In the genomic region with DNA sequence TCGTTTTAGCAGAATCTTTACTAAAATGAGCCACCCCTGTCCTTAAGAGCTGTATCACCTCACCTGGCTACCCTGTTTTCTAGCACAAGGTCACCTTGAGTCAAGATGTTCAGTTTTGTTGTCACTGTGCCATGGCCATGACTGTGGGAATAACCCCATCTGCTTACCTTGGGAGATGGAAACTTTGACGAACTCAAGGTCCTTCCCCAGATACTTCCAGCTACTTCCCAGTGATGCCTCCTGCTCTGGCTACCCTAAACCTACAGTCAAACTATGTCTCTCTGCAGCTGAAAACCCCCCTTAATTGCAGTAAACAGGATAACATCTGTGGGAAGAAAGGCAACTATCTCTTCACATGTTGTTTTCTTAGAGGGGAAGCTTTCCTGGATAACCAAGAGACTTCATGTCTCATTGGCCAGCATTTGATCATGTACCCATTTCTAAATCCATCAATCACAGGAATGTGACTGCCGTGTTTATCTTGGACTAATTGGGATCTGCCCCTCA, we compare ENCODE assay signal across 18 cellular contexts.
DNase-seq lines count a peak whose midpoint lies in the region; ATAC-seq and TF ChIP-seq lines count a peak whose summit lies in the region.
"Had no signal": no experiment of that assay in that cellular context is flagged by ENCODE, and none has a peak within 500 bp of the region (broad histone marks: within the 10 kb centered on the region; RNA-seq: fewer than 3 reads in every experiment).

No MANE protein-coding gene starts in this region.

- no peak for TF ChIP-seq EP300 in esophagus muscularis mucosa (IDR thresholded peaks at IDR 0.05)

- H3K9me3 ChIP-seq in esophagus muscularis mucosa (no peaks in the 10 kb centered on the region), parathyroid adenoma (ENCODE audit: control insufficient read depth, low read length) (no peaks in the 10 kb centered on the region), uterus (no peaks in the 10 kb centered on the region)

- H3K4me3 ChIP-seq in esophagus muscularis mucosa: no peak overlapping the region
- H3K4me3 ChIP-seq in parathyroid adenoma (ENCODE audit: low read depth, low read length): no peak overlapping the region
- no peak overlapping the region for H3K4me3 ChIP-seq in uterus
- H3K4me3 ChIP-seq: GM12878 had no signal

- no peak for TF ChIP-seq POLR2A in esophagus muscularis mucosa (IDR thresholded peaks at IDR 0.05; ENCODE audit: low read depth)
- TF ChIP-seq POLR2A in uterus (IDR thresholded peaks at IDR 0.05): no peak

- no peak overlapping the region for H3K4me2 ChIP-seq in parathyroid adenoma (ENCODE audit: low read length)

- H3K27ac ChIP-seq in esophagus muscularis mucosa (replicated peaks in 1 of 4) (peak overlapping the region; percentile 66 to 76 (median 70)), parathyroid adenoma (peak overlapping the region; percentile 11), uterus (peak overlapping the region; percentile 65 to 76), foreskin keratinocyte (no peak overlapping the region)
- H3K27ac ChIP-seq: 22Rv1, epithelial cell of prostate had no signal

- TF ChIP-seq CTCF in esophagus muscularis mucosa (IDR thresholded peaks at IDR 0.05): no peak
- TF ChIP-seq CTCF in parathyroid adenoma (IDR thresholded peaks at IDR 0.05): no peak
- no peak for TF ChIP-seq CTCF in uterus (IDR thresholded peaks at IDR 0.05)
- no peak for TF ChIP-seq CTCF in foreskin keratinocyte (conservative IDR thresholded peaks at IDR 0.05)

- H3K9ac ChIP-seq in parathyroid adenoma: no peak overlapping the region

- no peaks in the 10 kb centered on the region for H3K27me3 ChIP-seq in esophagus muscularis mucosa
- H3K27me3 ChIP-seq in parathyroid adenoma (ENCODE audit: control insufficient read depth, insufficient read depth, low read length): no peaks in the 10 kb centered on the region
- no peaks in the 10 kb centered on the region for H3K27me3 ChIP-seq in uterus
- peaks cover 34% of the 10 kb centered on the region for H3K27me3 ChIP-seq in foreskin keratinocyte

- H2AFZ ChIP-seq in parathyroid adenoma: no peak overlapping the region

- H3K4me1 ChIP-seq in esophagus muscularis mucosa: peaks cover 31 to 42% (median 37%) of the 10 kb centered on the region in 4 donors
- no peaks in the 10 kb centered on the region for H3K4me1 ChIP-seq in parathyroid adenoma
- H3K4me1 ChIP-seq in uterus: no peaks in the 10 kb centered on the region
- H3K4me1 ChIP-seq in foreskin keratinocyte: peaks cover 8% of the 10 kb centered on the region

- H3K36me3 ChIP-seq in esophagus muscularis mucosa: no peaks in the 10 kb centered on the region
- H3K36me3 ChIP-seq in parathyroid adenoma (ENCODE audit: control insufficient read depth, insufficient read depth, low read length): no peaks in the 10 kb centered on the region
- H3K36me3 ChIP-seq in uterus: no peaks in the 10 kb centered on the region

- intact Hi-C loops in esophagus muscularis mucosa (cut with DNase I) (no loop called here), uterus (cut with DNase I; ENCODE audit: low total_unique reads) (no loop called here)

- H3K79me2 ChIP-seq in parathyroid adenoma: no peaks in the 10 kb centered on the region

- no peak for ATAC-seq in foreskin keratinocyte
- ATAC-seq: GM12878; naive thymus-derived CD8-positive, alpha-beta T cell had no signal

- peak; percentile 42 for DNase-seq in NCI-H1694 treated with DMSO at 0.1 percent for 48 hours (lab: John Stamatoyannopoulos, UW)
- no peak for DNase-seq in NCI-H1694 (lab: John Stamatoyannopoulos, UW)
- DNase-seq in esophagus muscularis mucosa (ENCODE audit: extremely low spot score): no peak
- no peak for DNase-seq in uterus
- no peak for DNase-seq in foreskin keratinocyte
- no peak for DNase-seq in NCI-H774 (lab: John Stamatoyannopoulos, UW)
- no peak for DNase-seq in OCI-M1 (lab: John Stamatoyannopoulos, UW)
- DNase-seq: activated CD4-positive, alpha-beta T cell treated with anti-CD3 and anti-CD28 coated beads, Interleukin-2, amount 50 U/mL, for 1 hour; activated naive CD8-positive, alpha-beta T cell treated with anti-CD3 and anti-CD28 coated beads, Interleukin-2, amount 10 ng/mL, durations not matched to agents 7 days and 5 days; activated T-cell treated with anti-CD3 and anti-CD28 coated beads, Interleukin-2, amount 50 U/mL, for 1 hour; CD4-positive, alpha-beta T cell; naive thymus-derived CD8-positive, alpha-beta T cell; NCI-H2107; stimulated activated CD4-positive, alpha-beta T cell treated with anti-CD3 and anti-CD28 coated beads, Interleukin-2, amount 100 ng/mL, for 48 hours had no signal

- 92% methylated on average over 3 of the region's 3 CpGs for WGBS in esophagus muscularis mucosa
